ENCODE assay signal across 8 cellular contexts in genomic region chr3:183515968-183516851, GRCh38. TPM values are rescaled to one million over a fixed set of nuclear protein-coding genes. Genes with fewer than 3 reads are reported as not detected.
DNase-seq lines count a peak whose midpoint lies in the region; ATAC-seq lines count a peak whose summit lies in the region.

No MANE protein-coding gene starts in this region.

- DNase-seq in activated CD4-positive, alpha-beta T cell treated with anti-CD3 and anti-CD28 coated beads for 48 hours: peak; percentile 61
- DNase-seq in left colon (peak in 1 of 2 donors; percentile 44), NCI-H748 treated with DMSO at 0.1 percent for 48 hours (lab: John Stamatoyannopoulos, UW) (no peak), posterior vena cava (ENCODE audit: low spot score) (no peak), NCI-H1694 (lab: John Stamatoyannopoulos, UW) (no peak), putamen (ENCODE audit: low spot score) (no peak)

- ATAC-seq in GM19351 (IDR thresholded peaks at IDR 0.05; ENCODE audit: unreplicated experiment) (peak; percentile 74), HG03196 (IDR thresholded peaks at IDR 0.05; ENCODE audit: unreplicated experiment) (peak; percentile 69), left colon (peak; percentile 21)

- intact Hi-C loops in left colon (cut with DNase I, micrococcal nuclease) (no loop called here), posterior vena cava (cut with DNase I) (no loop called here)

RNA-seq across cellular contexts. Expression of gene KLHL6, which starts 39.3 kb away (rescaled TPM):
- 1 to 10 TPM; 1.9 to 3.6 TPM for total RNA-seq in left colon
- 1 to 10 TPM; 2.0 to 3.0 TPM for total RNA-seq in posterior vena cava

Comparison
In these comparisons a context has a peak if more than half of its experiments do, and no peak if none do; other contexts are left out.
1. ATAC-seq: peak in every context shown above with its lines; median percentile 74 in GM19351; 69 in HG03196; 21 in left colon.